ENCODE assay signal across 2 cellular contexts in the genomic region with DNA sequence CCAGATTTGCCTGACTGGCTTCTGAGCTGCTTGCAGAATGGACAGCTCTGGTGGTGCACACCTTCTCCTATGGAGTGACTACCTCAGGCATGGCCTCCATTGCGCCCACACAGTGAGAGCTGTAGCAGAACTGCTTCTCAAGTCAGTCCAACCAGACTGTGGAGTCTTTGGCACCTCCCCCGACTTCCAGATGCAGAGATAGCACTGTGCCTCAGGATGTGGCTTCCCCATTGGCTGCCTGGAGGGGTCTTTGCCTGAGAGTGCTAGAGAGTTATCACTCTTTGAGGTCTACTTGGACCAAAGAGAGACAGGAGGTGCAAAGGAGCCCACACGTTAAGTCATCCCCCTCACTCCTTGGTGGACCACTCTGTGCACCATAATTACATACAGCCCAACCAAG.
TF ChIP-seq lines count a peak whose summit lies in the region.

No MANE protein-coding gene starts in this region.

TF ChIP-seq in IMR-90, 13 proteins besides CTCF, POLR2A, EP300 and RAD21:
- TF ChIP-seq SMC3 (IDR thresholded peaks at IDR 0.05; ENCODE audit: low read depth, low read length) = no peak
- TF ChIP-seq, protein P1, sequence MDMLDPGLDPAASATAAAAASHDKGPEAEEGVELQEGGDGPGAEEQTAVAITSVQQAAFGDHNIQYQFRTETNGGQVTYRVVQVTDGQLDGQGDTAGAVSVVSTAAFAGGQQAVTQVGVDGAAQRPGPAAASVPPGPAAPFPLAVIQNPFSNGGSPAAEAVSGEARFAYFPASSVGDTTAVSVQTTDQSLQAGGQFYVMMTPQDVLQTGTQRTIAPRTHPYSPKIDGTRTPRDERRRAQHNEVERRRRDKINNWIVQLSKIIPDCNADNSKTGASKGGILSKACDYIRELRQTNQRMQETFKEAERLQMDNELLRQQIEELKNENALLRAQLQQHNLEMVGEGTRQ (IDR thresholded peaks at IDR 0.05; ENCODE audit: low read depth, low read length) = no peak
- no peak for TF ChIP-seq CHD1 (IDR thresholded peaks at IDR 0.05; ENCODE audit: low read depth, low read length)
- TF ChIP-seq MAFK (IDR thresholded peaks at IDR 0.05; ENCODE audit: low read depth, low read length) = no peak
- no peak for TF ChIP-seq CEBPB (IDR thresholded peaks at IDR 0.05; ENCODE audit: low read depth, low read length)
- TF ChIP-seq MXI1 (IDR thresholded peaks at IDR 0.05; ENCODE audit: borderline replicate concordance, low read depth, low read length) = no peak
- TF ChIP-seq FOS (IDR thresholded peaks at IDR 0.05; ENCODE audit: low read depth, low read length) = no peak
- no peak for TF ChIP-seq RCOR1 (IDR thresholded peaks at IDR 0.05; ENCODE audit: insufficient replicate concordance, low read length)
- no peak for TF ChIP-seq MAZ (IDR thresholded peaks at IDR 0.05; ENCODE audit: borderline replicate concordance, low read depth, low read length)
- TF ChIP-seq, protein P2, sequence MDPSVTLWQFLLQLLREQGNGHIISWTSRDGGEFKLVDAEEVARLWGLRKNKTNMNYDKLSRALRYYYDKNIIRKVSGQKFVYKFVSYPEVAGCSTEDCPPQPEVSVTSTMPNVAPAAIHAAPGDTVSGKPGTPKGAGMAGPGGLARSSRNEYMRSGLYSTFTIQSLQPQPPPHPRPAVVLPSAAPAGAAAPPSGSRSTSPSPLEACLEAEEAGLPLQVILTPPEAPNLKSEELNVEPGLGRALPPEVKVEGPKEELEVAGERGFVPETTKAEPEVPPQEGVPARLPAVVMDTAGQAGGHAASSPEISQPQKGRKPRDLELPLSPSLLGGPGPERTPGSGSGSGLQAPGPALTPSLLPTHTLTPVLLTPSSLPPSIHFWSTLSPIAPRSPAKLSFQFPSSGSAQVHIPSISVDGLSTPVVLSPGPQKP (IDR thresholded peaks at IDR 0.05; ENCODE audit: borderline replicate concordance, low read depth, low read length) = no peak
- TF ChIP-seq NFE2L2 (IDR thresholded peaks at IDR 0.05; ENCODE audit: low read depth, low read length) = no peak
- TF ChIP-seq RFX5 (IDR thresholded peaks at IDR 0.05; ENCODE audit: low read depth, low read length) = no peak
- TF ChIP-seq BHLHE40 (IDR thresholded peaks at IDR 0.05; ENCODE audit: low read depth, low read length) = no peak

TF ChIP-seq in SK-N-SH treated with all-trans-retinoic acid at 6 μM for 48 hours, 23 proteins besides CTCF, POLR2A, EP300 and RAD21:
- no peak for TF ChIP-seq TOX (CRISPR knock-in tag; IDR thresholded peaks at IDR 0.05; ENCODE audit: borderline replicate concordance)
- TF ChIP-seq ISL1 (CRISPR knock-in tag; IDR thresholded peaks at IDR 0.05) = no peak
- no peak for TF ChIP-seq ARNTL (CRISPR knock-in tag; IDR thresholded peaks at IDR 0.05; ENCODE audit: borderline replicate concordance, low read depth)
- TF ChIP-seq, protein P3, sequence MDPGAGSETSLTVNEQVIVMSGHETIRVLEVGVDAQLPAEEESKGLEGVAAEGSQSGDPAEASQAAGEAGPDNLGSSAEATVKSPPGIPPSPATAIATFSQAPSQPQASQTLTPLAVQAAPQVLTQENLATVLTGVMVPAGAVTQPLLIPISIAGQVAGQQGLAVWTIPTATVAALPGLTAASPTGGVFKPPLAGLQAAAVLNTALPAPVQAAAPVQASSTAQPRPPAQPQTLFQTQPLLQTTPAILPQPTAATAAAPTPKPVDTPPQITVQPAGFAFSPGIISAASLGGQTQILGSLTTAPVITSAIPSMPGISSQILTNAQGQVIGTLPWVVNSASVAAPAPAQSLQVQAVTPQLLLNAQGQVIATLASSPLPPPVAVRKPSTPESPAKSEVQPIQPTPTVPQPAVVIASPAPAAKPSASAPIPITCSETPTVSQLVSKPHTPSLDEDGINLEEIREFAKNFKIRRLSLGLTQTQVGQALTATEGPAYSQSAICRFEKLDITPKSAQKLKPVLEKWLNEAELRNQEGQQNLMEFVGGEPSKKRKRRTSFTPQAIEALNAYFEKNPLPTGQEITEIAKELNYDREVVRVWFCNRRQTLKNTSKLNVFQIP (CRISPR knock-in tag; IDR thresholded peaks at IDR 0.05; ENCODE audit: borderline replicate concordance, low read depth) = no peak
- no peak for TF ChIP-seq CSDC2 (CRISPR knock-in tag; IDR thresholded peaks at IDR 0.05)
- no peak for TF ChIP-seq BACH2 (CRISPR knock-in tag; IDR thresholded peaks at IDR 0.05; ENCODE audit: borderline replicate concordance)
- no peak for TF ChIP-seq RARB (CRISPR knock-in tag; IDR thresholded peaks at IDR 0.05)
- TF ChIP-seq, protein P4, sequence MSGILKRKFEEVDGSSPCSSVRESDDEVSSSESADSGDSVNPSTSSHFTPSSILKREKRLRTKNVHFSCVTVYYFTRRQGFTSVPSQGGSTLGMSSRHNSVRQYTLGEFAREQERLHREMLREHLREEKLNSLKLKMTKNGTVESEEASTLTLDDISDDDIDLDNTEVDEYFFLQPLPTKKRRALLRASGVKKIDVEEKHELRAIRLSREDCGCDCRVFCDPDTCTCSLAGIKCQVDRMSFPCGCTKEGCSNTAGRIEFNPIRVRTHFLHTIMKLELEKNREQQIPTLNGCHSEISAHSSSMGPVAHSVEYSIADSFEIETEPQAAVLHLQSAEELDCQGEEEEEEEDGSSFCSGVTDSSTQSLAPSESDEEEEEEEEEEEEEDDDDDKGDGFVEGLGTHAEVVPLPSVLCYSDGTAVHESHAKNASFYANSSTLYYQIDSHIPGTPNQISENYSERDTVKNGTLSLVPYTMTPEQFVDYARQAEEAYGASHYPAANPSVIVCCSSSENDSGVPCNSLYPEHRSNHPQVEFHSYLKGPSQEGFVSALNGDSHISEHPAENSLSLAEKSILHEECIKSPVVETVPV (CRISPR knock-in tag; IDR thresholded peaks at IDR 0.05) = no peak
- no peak for TF ChIP-seq ESRRG (CRISPR knock-in tag; IDR thresholded peaks at IDR 0.05)
- TF ChIP-seq, protein P5, sequence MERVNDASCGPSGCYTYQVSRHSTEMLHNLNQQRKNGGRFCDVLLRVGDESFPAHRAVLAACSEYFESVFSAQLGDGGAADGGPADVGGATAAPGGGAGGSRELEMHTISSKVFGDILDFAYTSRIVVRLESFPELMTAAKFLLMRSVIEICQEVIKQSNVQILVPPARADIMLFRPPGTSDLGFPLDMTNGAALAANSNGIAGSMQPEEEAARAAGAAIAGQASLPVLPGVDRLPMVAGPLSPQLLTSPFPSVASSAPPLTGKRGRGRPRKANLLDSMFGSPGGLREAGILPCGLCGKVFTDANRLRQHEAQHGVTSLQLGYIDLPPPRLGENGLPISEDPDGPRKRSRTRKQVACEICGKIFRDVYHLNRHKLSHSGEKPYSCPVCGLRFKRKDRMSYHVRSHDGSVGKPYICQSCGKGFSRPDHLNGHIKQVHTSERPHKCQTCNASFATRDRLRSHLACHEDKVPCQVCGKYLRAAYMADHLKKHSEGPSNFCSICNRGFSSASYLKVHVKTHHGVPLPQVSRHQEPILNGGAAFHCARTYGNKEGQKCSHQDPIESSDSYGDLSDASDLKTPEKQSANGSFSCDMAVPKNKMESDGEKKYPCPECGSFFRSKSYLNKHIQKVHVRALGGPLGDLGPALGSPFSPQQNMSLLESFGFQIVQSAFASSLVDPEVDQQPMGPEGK (CRISPR knock-in tag; IDR thresholded peaks at IDR 0.05; ENCODE audit: borderline replicate concordance) = no peak
- no peak for TF ChIP-seq OSR1 (CRISPR knock-in tag; IDR thresholded peaks at IDR 0.05)
- TF ChIP-seq GLIS3 (CRISPR knock-in tag; IDR thresholded peaks at IDR 0.05) = no peak
- TF ChIP-seq ZNF8 (CRISPR knock-in tag; IDR thresholded peaks at IDR 0.05) = no peak
- TF ChIP-seq, protein P6, sequence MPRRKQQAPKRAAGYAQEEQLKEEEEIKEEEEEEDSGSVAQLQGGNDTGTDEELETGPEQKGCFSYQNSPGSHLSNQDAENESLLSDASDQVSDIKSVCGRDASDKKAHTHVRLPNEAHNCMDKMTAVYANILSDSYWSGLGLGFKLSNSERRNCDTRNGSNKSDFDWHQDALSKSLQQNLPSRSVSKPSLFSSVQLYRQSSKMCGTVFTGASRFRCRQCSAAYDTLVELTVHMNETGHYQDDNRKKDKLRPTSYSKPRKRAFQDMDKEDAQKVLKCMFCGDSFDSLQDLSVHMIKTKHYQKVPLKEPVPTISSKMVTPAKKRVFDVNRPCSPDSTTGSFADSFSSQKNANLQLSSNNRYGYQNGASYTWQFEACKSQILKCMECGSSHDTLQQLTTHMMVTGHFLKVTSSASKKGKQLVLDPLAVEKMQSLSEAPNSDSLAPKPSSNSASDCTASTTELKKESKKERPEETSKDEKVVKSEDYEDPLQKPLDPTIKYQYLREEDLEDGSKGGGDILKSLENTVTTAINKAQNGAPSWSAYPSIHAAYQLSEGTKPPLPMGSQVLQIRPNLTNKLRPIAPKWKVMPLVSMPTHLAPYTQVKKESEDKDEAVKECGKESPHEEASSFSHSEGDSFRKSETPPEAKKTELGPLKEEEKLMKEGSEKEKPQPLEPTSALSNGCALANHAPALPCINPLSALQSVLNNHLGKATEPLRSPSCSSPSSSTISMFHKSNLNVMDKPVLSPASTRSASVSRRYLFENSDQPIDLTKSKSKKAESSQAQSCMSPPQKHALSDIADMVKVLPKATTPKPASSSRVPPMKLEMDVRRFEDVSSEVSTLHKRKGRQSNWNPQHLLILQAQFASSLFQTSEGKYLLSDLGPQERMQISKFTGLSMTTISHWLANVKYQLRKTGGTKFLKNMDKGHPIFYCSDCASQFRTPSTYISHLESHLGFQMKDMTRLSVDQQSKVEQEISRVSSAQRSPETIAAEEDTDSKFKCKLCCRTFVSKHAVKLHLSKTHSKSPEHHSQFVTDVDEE (CRISPR knock-in tag; IDR thresholded peaks at IDR 0.05) = no peak
- TF ChIP-seq ZC3H10 (CRISPR knock-in tag; IDR thresholded peaks at IDR 0.05) = no peak
- TF ChIP-seq ZNF70 (CRISPR knock-in tag; IDR thresholded peaks at IDR 0.05) = no peak
- TF ChIP-seq SNAI2 (CRISPR knock-in tag; IDR thresholded peaks at IDR 0.05) = no peak
TF ChIP-seq in SK-N-SH treated with all-trans-retinoic acid at 6 μM for 48 hours: peak in this region for 0.
